In genomic region chr19:7294571-7295212, GRCh38 we compare ENCODE assay signal across 8 cellular contexts. TPM values are rescaled to one million over a fixed set of nuclear protein-coding genes. Genes with fewer than 3 reads are reported as not detected.
DNase-seq lines count a peak whose midpoint lies in the region; ATAC-seq and TF ChIP-seq lines count a peak whose summit lies in the region.

No MANE protein-coding gene starts in this region.

- H3K9me3 ChIP-seq in H9 (ENCODE audit: control insufficient read depth, low read depth, low read length): no peaks in the 10 kb centered on the region

- H3K9ac ChIP-seq in H9 (ENCODE audit: extremely low read depth, insufficient read length, low read length): no peak overlapping the region

- no peak overlapping the region for H2BK12ac ChIP-seq in H9 (ENCODE audit: insufficient read length, low read depth, low read length)

- no peak overlapping the region for H2AFZ ChIP-seq in H9 (ENCODE audit: low read length)

- no peak overlapping the region for H3K23ac ChIP-seq in H9 (ENCODE audit: insufficient read length, low read depth, low read length)

- H3K14ac ChIP-seq in H9 (ENCODE audit: insufficient read depth, low read length): no peak overlapping the region

- no peak overlapping the region for H3K56ac ChIP-seq in H9 (ENCODE audit: insufficient read length, low read depth, low read length)

- no peak overlapping the region for H3T11ph ChIP-seq in H9 (ENCODE audit: low read length)

- ATAC-seq in foreskin keratinocyte: no peak

- no peak overlapping the region for H2BK15ac ChIP-seq in H9 (ENCODE audit: low read depth, low read length)

- H2BK120ac ChIP-seq in H9 (ENCODE audit: low read depth, low read length, poor library complexity, severe bottlenecking): no peak overlapping the region

- H3K27me3 ChIP-seq in H9 (ENCODE audit: insufficient read depth, low read length): no peaks in the 10 kb centered on the region
- H3K27me3 ChIP-seq in foreskin keratinocyte: peaks cover 44% of the 10 kb centered on the region

- H4K5ac ChIP-seq in H9 (ENCODE audit: insufficient read length, low read depth, low read length): no peak overlapping the region

- H3K79me1 ChIP-seq in H9 (ENCODE audit: insufficient read depth, low read depth, low read length, poor library complexity, severe bottlenecking): no peaks in the 10 kb centered on the region

- H3K27ac ChIP-seq in H9 (ENCODE audit: insufficient read length, low read depth, low read length): no peak overlapping the region
- H3K27ac ChIP-seq in foreskin keratinocyte: peak overlapping the region; percentile 19
- H3K27ac ChIP-seq in urinary bladder (ENCODE audit: low read depth): peak overlapping the region; percentile 81

- TF ChIP-seq CTCF in H9 (conservative IDR thresholded peaks at IDR 0.05) (peak; percentile 45; the same call in 2 of the 3 replicates), foreskin keratinocyte (conservative IDR thresholded peaks at IDR 0.05) (peak; percentile 42), nephron (IDR thresholded peaks at IDR 0.05; ENCODE audit: unreplicated experiment in 3 of 3) (peak in 2 of 3 experiments; percentile 24 to 51)

- H3K27me3 Mint-ChIP-seq in H9 (ENCODE audit: low read depth) (peaks cover 24% of the 10 kb centered on the region), nephron (ENCODE audit: low read depth) (peaks cover 30% of the 10 kb centered on the region)

- no peaks in the 10 kb centered on the region for H4K20me1 ChIP-seq in H9 (ENCODE audit: control insufficient read depth, insufficient read depth, insufficient read length)

- H3K4me1 ChIP-seq in H9 (ENCODE audit: insufficient read depth, low read length): no peaks in the 10 kb centered on the region
- H3K4me1 ChIP-seq in foreskin keratinocyte: no peaks in the 10 kb centered on the region
- no peaks in the 10 kb centered on the region for H3K4me1 ChIP-seq in urinary bladder (ENCODE audit: insufficient read depth)

- no peak overlapping the region for H2BK5ac ChIP-seq in H9 (ENCODE audit: insufficient read length, low read length)

- H3K4me1 Mint-ChIP-seq in H9 (peaks cover 25 to 26% of the 10 kb centered on the region in 2 experiments), nephron (peaks cover 17% of the 10 kb centered on the region)

- H3K79me2 ChIP-seq in H9 (ENCODE audit: insufficient read depth, low read length): peaks cover 2% of the 10 kb centered on the region; the same call in 1 of the 2 replicates

- H3K36me3 Mint-ChIP-seq in H9 (ENCODE audit: insufficient read depth in 1 of 3, low read depth in 3 of 3) (peaks cover 0 to 1% (median 0%) of the 10 kb centered on the region in 3 experiments; a peak in 1 of 7 replicates), nephron (ENCODE audit: low read depth) (no peaks in the 10 kb centered on the region)

- H4K91ac ChIP-seq in H9 (ENCODE audit: insufficient read length, low read depth, low read length): no peak overlapping the region

- no peak overlapping the region for H4K8ac ChIP-seq in H9 (replicated peaks; ENCODE audit: insufficient read length, low read depth, low read length)

- no peak overlapping the region for H2AK5ac ChIP-seq in H9 (ENCODE audit: insufficient read length, low read length)

- no CpG with 5 or more reads among the region's 40 CpGs for WGBS in H9 (ENCODE audit: extremely low coverage, insufficient read length, low lambda C conversion rate)
- WGBS in urinary bladder: 3% methylated on average over 40 of the region's 40 CpGs

- peak; percentile 67 for DNase-seq in DMS79 treated with DMSO at 0.1 percent for 48 hours (lab: John Stamatoyannopoulos, UW)
- DNase-seq in H9: peak; percentile 43
- DNase-seq in NCI-H2107 treated with DMSO at 0.1 percent for 48 hours (lab: John Stamatoyannopoulos, UW; ENCODE audit: unreplicated experiment): peak; percentile 38
- DNase-seq in activated T-cell treated with anti-CD3 and anti-CD28 coated beads, Interleukin-2, amount 50 U/mL, for 1 hour: peak; percentile 18
- peak; percentile 12 to 33 for DNase-seq in foreskin keratinocyte
- no peak for DNase-seq in T1000 (lab: John Stamatoyannopoulos, UW)

- peak overlapping the region; percentile 13 for H3K4me2 ChIP-seq in H9 (ENCODE audit: insufficient read depth, insufficient read length, low read length)

- H2BK20ac ChIP-seq in H9 (ENCODE audit: low read depth, low read length, poor library complexity, severe bottlenecking): no peak overlapping the region

- no peak overlapping the region for H3K4ac ChIP-seq in H9 (ENCODE audit: low read depth, low read length)

- no peaks in the 10 kb centered on the region for H3K23me2 ChIP-seq in H9 (ENCODE audit: insufficient read length, low read depth, low read length, poor library complexity, severe bottlenecking)

- H3K18ac ChIP-seq in H9 (ENCODE audit: insufficient read length, low read depth, low read length): no peak overlapping the region

- H3K9me3 Mint-ChIP-seq in H9: no peaks in the 10 kb centered on the region
- H3K9me3 Mint-ChIP-seq in nephron: no peaks in the 10 kb centered on the region

- H3K4me3 ChIP-seq in urinary bladder (ENCODE audit: low read depth, low read length): peak overlapping the region; percentile 99

- no peaks in the 10 kb centered on the region for H3K36me3 ChIP-seq in urinary bladder (ENCODE audit: insufficient read depth)

- H3K4me3 Mint-ChIP-seq in H9 (peak overlapping the region; percentile 71 to 81), nephron (peak overlapping the region; percentile 85 to 90 (median 90))

- H3K27ac Mint-ChIP-seq in H9: no peak overlapping the region
- peak overlapping the region; percentile 81 to 87 (median 85) for H3K27ac Mint-ChIP-seq in nephron

RNA-seq across cellular contexts. Expression of gene INSR, which starts 0.5 kb away (rescaled TPM):
- 37.0 and 39.8 TPM in 2 replicates for total RNA-seq in H9 (2021)
- 2.8 and 3.7 TPM in 2 replicates for total RNA-seq in foreskin keratinocyte
- 0.45 and 0.55 TPM in 2 replicates for polyA plus RNA-seq in foreskin keratinocyte
- total RNA-seq in urinary bladder: 38.6 TPM
- 15.3 TPM for polyA plus RNA-seq in urinary bladder

RNA-seq across cellular contexts. Expression of gene ARHGEF18, which starts 54.0 kb away (rescaled TPM):
- total RNA-seq in H9 (2021) (37.2 and 38.3 TPM in 2 replicates), foreskin keratinocyte (43.1 and 49.4 TPM in 2 replicates), urinary bladder (20.7 TPM)
- polyA plus RNA-seq in foreskin keratinocyte (17.9 and 19.2 TPM in 2 replicates), urinary bladder (24.2 TPM)

Comparison
In these comparisons a context has a peak if more than half of its experiments do, and no peak if none do; other contexts are left out.
1. H3K27ac Mint-ChIP-seq: peak in nephron (3 of 3); none in H9 (0 of 3).
2. Peak in every context shown above with its lines, with median percentiles within 50 percentile points of each other: CTCF ChIP-seq.